ENCODE assay signal across 19 cellular contexts in genomic region chr11:78037825-78038620, GRCh38. TPM values are rescaled to one million over a fixed set of nuclear protein-coding genes. Genes with fewer than 3 reads are reported as not detected.
"Had no signal": no experiment of that assay in that cellular context is flagged by ENCODE, and none has a peak within 500 bp of the region (broad histone marks: within the 10 kb centered on the region; RNA-seq: fewer than 3 reads in every experiment).

No MANE protein-coding gene starts in this region.

- H3K27me3 Mint-ChIP-seq: activated CD4-positive, alpha-beta memory T cell treated with anti-CD3 and anti-CD28 coated beads for 36 hours; activated CD4-positive, alpha-beta T cell treated with anti-CD3 and anti-CD28 coated beads for 36 hours; dendritic cell treated with granulocyte-macrophage colony-stimulating factor and Interleukin-4, amounts not matched to agents 40 ng/mL and 50 ng/mL, for 4 days; stimulated activated naive CD8-positive, alpha-beta T cell treated with anti-CD3 and anti-CD28 coated beads, Interleukin-15, amount 100 ng/mL, for 72 hours had no signal

- H3K4me1 ChIP-seq: prostate gland had no signal

- H3K9me3 ChIP-seq: prostate gland, testis had no signal

- ATAC-seq: activated CD4-positive, alpha-beta T cell treated with anti-CD3 and anti-CD28 coated beads for 36 hours; activated naive CD4-positive, alpha-beta T cell treated with anti-CD3 and anti-CD28 coated beads, Interleukin-2, amount 50 U/mL, for 72 hours; activated T-cell treated with anti-CD3 and anti-CD28 coated beads, Interleukin-2, amount 50 U/mL, for 4 hours; stimulated activated naive CD8-positive, alpha-beta T cell treated with anti-CD3 and anti-CD28 coated beads, Interleukin-15, amount 100 ng/mL, for 72 hours had no signal

- DNase-seq: activated CD4-positive, alpha-beta memory T cell treated with anti-CD3 and anti-CD28 coated beads for 36 hours; activated CD4-positive, alpha-beta T cell treated with anti-CD3 and anti-CD28 coated beads for 36 hours; activated gamma-delta T cell; activated T-cell treated with anti-CD3 and anti-CD28 coated beads, Interleukin-2, amount 50 U/mL, for 4 hours; amniotic stem cell; brain microvascular endothelial cell; effector memory CD4-positive, alpha-beta T cell; foreskin keratinocyte; glutamatergic neuron; kidney glomerular epithelial cell; mesendoderm; nucleus accumbens; right cardiac atrium; stimulated activated naive CD8-positive, alpha-beta T cell treated with anti-CD3 and anti-CD28 coated beads, Interleukin-15, amount 100 ng/mL, for 72 hours; T-helper 1 cell; testis had no signal

- H3K9me3 Mint-ChIP-seq: activated CD4-positive, alpha-beta memory T cell treated with anti-CD3 and anti-CD28 coated beads for 36 hours; activated naive CD4-positive, alpha-beta T cell treated with anti-CD3 and anti-CD28 coated beads, Interleukin-2, amount 50 U/mL, for 72 hours; activated T-cell treated with anti-CD3 and anti-CD28 coated beads, Interleukin-2, amount 50 U/mL, for 4 hours; dendritic cell treated with granulocyte-macrophage colony-stimulating factor and Interleukin-4, amounts not matched to agents 40 ng/mL and 50 ng/mL, for 4 days; stimulated activated naive CD8-positive, alpha-beta T cell treated with anti-CD3 and anti-CD28 coated beads, Interleukin-15, amount 100 ng/mL, for 72 hours had no signal

- H3K36me3 Mint-ChIP-seq: activated CD4-positive, alpha-beta memory T cell treated with anti-CD3 and anti-CD28 coated beads for 36 hours; activated naive CD4-positive, alpha-beta T cell treated with anti-CD3 and anti-CD28 coated beads, Interleukin-2, amount 50 U/mL, for 72 hours had no signal

- H3K4me3 ChIP-seq: prostate gland, testis had no signal

- H3K4me3 Mint-ChIP-seq: activated CD4-positive, alpha-beta memory T cell treated with anti-CD3 and anti-CD28 coated beads for 36 hours; activated CD4-positive, alpha-beta T cell treated with anti-CD3 and anti-CD28 coated beads for 36 hours; activated T-cell treated with anti-CD3 and anti-CD28 coated beads, Interleukin-2, amount 50 U/mL, for 4 hours; dendritic cell treated with granulocyte-macrophage colony-stimulating factor and Interleukin-4, amounts not matched to agents 40 ng/mL and 50 ng/mL, for 4 days; stimulated activated naive CD8-positive, alpha-beta T cell treated with anti-CD3 and anti-CD28 coated beads, Interleukin-15, amount 100 ng/mL, for 72 hours had no signal

- H3K27ac ChIP-seq: brain microvascular endothelial cell, foreskin keratinocyte, prostate gland, testis had no signal

- H3K27ac Mint-ChIP-seq: activated CD4-positive, alpha-beta memory T cell treated with anti-CD3 and anti-CD28 coated beads for 36 hours; activated CD4-positive, alpha-beta T cell treated with anti-CD3 and anti-CD28 coated beads for 36 hours had no signal

- H3K27me3 ChIP-seq: brain microvascular endothelial cell, foreskin keratinocyte, testis had no signal

- H3K36me3 ChIP-seq: brain microvascular endothelial cell, prostate gland had no signal

RNA-seq across cellular contexts. Expression of gene THRSP, which starts 25.6 kb away (rescaled TPM):
- total RNA-seq: activated CD4-positive, alpha-beta memory T cell treated with anti-CD3 and anti-CD28 coated beads for 36 hours; activated CD4-positive, alpha-beta T cell treated with anti-CD3 and anti-CD28 coated beads for 36 hours; activated naive CD4-positive, alpha-beta T cell treated with anti-CD3 and anti-CD28 coated beads, Interleukin-2, amount 50 U/mL, for 72 hours; activated T-cell treated with anti-CD3 and anti-CD28 coated beads, Interleukin-2, amount 50 U/mL, for 4 hours; foreskin keratinocyte; prostate gland had no signal
- polyA plus RNA-seq: foreskin keratinocyte had no signal
